In genomic region chr2:439077-439476, GRCh38 we compare ENCODE assay signal across 1 cellular context.
TF ChIP-seq lines count a peak whose summit lies in the region.

No MANE protein-coding gene starts in this region.

TF ChIP-seq in SK-N-SH, 30 proteins besides CTCF, POLR2A, EP300 and RAD21 (continued from another document):
- TF ChIP-seq, protein P1, sequence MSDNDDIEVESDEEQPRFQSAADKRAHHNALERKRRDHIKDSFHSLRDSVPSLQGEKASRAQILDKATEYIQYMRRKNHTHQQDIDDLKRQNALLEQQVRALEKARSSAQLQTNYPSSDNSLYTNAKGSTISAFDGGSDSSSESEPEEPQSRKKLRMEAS (IDR thresholded peaks at IDR 0.05; ENCODE audit: low read depth) = no peak
- TF ChIP-seq FOXM1 (IDR thresholded peaks at IDR 0.05; ENCODE audit: low read depth) (no peak), RXRA (IDR thresholded peaks at IDR 0.05; ENCODE audit: borderline replicate concordance, low read depth) (no peak), GATA2 (CRISPR knock-in tag; IDR thresholded peaks at IDR 0.05) (peak; percentile 98), FOSL2 (IDR thresholded peaks at IDR 0.05; ENCODE audit: borderline replicate concordance, low read depth) (no peak), FOXJ3 (CRISPR knock-in tag; IDR thresholded peaks at IDR 0.05) (peak; percentile 72), TEAD4 (IDR thresholded peaks at IDR 0.05; ENCODE audit: borderline replicate concordance, insufficient read depth) (no peak), YY1 (IDR thresholded peaks at IDR 0.05; ENCODE audit: low read depth) (no peak), RCOR1 (IDR thresholded peaks at IDR 0.05; ENCODE audit: low read length) (0 out of 2 replicates have a peak, but pooled peaks have one; percentile 12), GABPA (IDR thresholded peaks at IDR 0.05; ENCODE audit: low read depth) (no peak), USF2 (IDR thresholded peaks at IDR 0.05; ENCODE audit: borderline replicate concordance, low read depth, low read length) (no peak; the same call in 1 of the 2 replicates), ELF1 (IDR thresholded peaks at IDR 0.05) (no peak), POLR2AphosphoS5 (IDR thresholded peaks at IDR 0.05; ENCODE audit: low read depth, low read length) (no peak), RFX5 (IDR thresholded peaks at IDR 0.05; ENCODE audit: low read length) (no peak), JUND (IDR thresholded peaks at IDR 0.05) (no peak)
